Comparison of ENCODE assay signal across 1 cellular context in genomic region chr2:135530313-135531230, GRCh38.
TF ChIP-seq lines count a peak whose summit lies in the region.

Gene ZRANB3, minus strand, starts transcription at chr2:135531218.

TF ChIP-seq in HepG2, 621 proteins besides CTCF, POLR2A, EP300 and RAD21 (continued from another document and continues in another):
- TF ChIP-seq ZNF841 (CRISPR knock-in tag; IDR thresholded peaks at IDR 0.05; ENCODE audit: borderline replicate concordance) (no peak), ZNF782 (CRISPR knock-in tag; IDR thresholded peaks at IDR 0.05; ENCODE audit: borderline replicate concordance) (no peak), MXD1 (CRISPR knock-in tag; IDR thresholded peaks at IDR 0.05) (peak; percentile 37; the same call in 1 of the 2 replicates), JDP2 (CRISPR knock-in tag; IDR thresholded peaks at IDR 0.05; ENCODE audit: borderline replicate concordance) (no peak), GLMP (CRISPR knock-in tag; IDR thresholded peaks at IDR 0.05; ENCODE audit: borderline replicate concordance) (no peak), ZNF138 (CRISPR knock-in tag; IDR thresholded peaks at IDR 0.05; ENCODE audit: low read depth) (no peak), KDM3A (CRISPR knock-in tag; IDR thresholded peaks at IDR 0.05; ENCODE audit: low read depth) (no peak), RORA (CRISPR knock-in tag; IDR thresholded peaks at IDR 0.05) (no peak), CEBPB (IDR thresholded peaks at IDR 0.05; ENCODE audit: borderline replicate concordance, low read depth, low read length) (peak; percentile 62; the same call in 1 of the 2 replicates), ZNF724P (CRISPR knock-in tag; IDR thresholded peaks at IDR 0.05; ENCODE audit: borderline replicate concordance) (0 out of 2 replicates have a peak, but pooled peaks have one; percentile 14), ERF (CRISPR knock-in tag; IDR thresholded peaks at IDR 0.05) (peak; percentile 77), ZNF737 (CRISPR knock-in tag; IDR thresholded peaks at IDR 0.05; ENCODE audit: borderline replicate concordance) (no peak), ZBED4 (CRISPR knock-in tag; IDR thresholded peaks at IDR 0.05; ENCODE audit: borderline replicate concordance) (no peak), HMGXB3 (CRISPR knock-in tag; IDR thresholded peaks at IDR 0.05; ENCODE audit: borderline replicate concordance) (peak; percentile 75), ZNF501 (CRISPR knock-in tag; IDR thresholded peaks at IDR 0.05) (peak; percentile 86), RFX3 (CRISPR knock-in tag; IDR thresholded peaks at IDR 0.05) (no peak), GPBP1L1 (CRISPR knock-in tag; IDR thresholded peaks at IDR 0.05) (no peak), FOXO1 (CRISPR knock-in tag; IDR thresholded peaks at IDR 0.05) (no peak; the same call in 1 of the 2 replicates), ZNF572 (CRISPR knock-in tag; IDR thresholded peaks at IDR 0.05) (0 out of 2 replicates have a peak, but pooled peaks have one; percentile 74), SMARCC2 (IDR thresholded peaks at IDR 0.05) (no peak), DRAP1 (CRISPR knock-in tag; IDR thresholded peaks at IDR 0.05) (0 out of 2 replicates have a peak, but pooled peaks have one; percentile 39), NFYC (CRISPR knock-in tag; IDR thresholded peaks at IDR 0.05) (peak; percentile 56), TMF1 (CRISPR knock-in tag; IDR thresholded peaks at IDR 0.05; ENCODE audit: low read depth) (peak; percentile 66; the same call in 1 of the 2 replicates), BCL6 (CRISPR knock-in tag; IDR thresholded peaks at IDR 0.05) (no peak), ZNF883 (CRISPR knock-in tag; IDR thresholded peaks at IDR 0.05; ENCODE audit: not compliant biosample characterization) (no peak), TARDBP (CRISPR knock-in tag; IDR thresholded peaks at IDR 0.05) (peak; percentile 73), RBM22 (optimal IDR thresholded peaks at IDR 0.05; ENCODE audit: low read length) (no peak), NR1H2 (CRISPR knock-in tag; IDR thresholded peaks at IDR 0.05; ENCODE audit: borderline replicate concordance, low read depth) (no peak), ZBTB14 (CRISPR knock-in tag; IDR thresholded peaks at IDR 0.05) (no peak), HHEX (CRISPR knock-in tag; IDR thresholded peaks at IDR 0.05) (peak; percentile 18; the same call in 1 of the 2 replicates), ZNF598 (CRISPR knock-in tag; IDR thresholded peaks at IDR 0.05; ENCODE audit: borderline replicate concordance) (peak; percentile 18; the same call in 1 of the 2 replicates), ZNF205 (CRISPR knock-in tag; IDR thresholded peaks at IDR 0.05) (no peak; the same call in 1 of the 2 replicates), CREBL2 (CRISPR knock-in tag; IDR thresholded peaks at IDR 0.05; ENCODE audit: borderline replicate concordance) (0 out of 2 replicates have a peak, but pooled peaks have one; percentile 24), ZBTB8A (CRISPR knock-in tag; IDR thresholded peaks at IDR 0.05; ENCODE audit: borderline replicate concordance, low read depth) (no peak), GTF2F1 (IDR thresholded peaks at IDR 0.05; ENCODE audit: low read length) (peak; percentile 57; the same call in 1 of the 2 replicates), ATF7 (IDR thresholded peaks at IDR 0.05) (no peak), ATF7 (CRISPR knock-in tag; IDR thresholded peaks at IDR 0.05) (no peak), AKAP8 (CRISPR knock-in tag; IDR thresholded peaks at IDR 0.05) (0 out of 2 replicates have a peak, but pooled peaks have one; percentile 7), SUZ12 (IDR thresholded peaks at IDR 0.05; ENCODE audit: low read depth, low read length) (peak; percentile 71), RBFOX2 (IDR thresholded peaks at IDR 0.05; ENCODE audit: low read depth, low read length) (no peak), NBN (conservative IDR thresholded peaks at IDR 0.05) (no peak), ATM (IDR thresholded peaks at IDR 0.05; ENCODE audit: borderline replicate concordance) (no peak), ZNF496 (CRISPR knock-in tag; IDR thresholded peaks at IDR 0.05; ENCODE audit: insufficient replicate concordance) (no peak), ZNF354B (CRISPR knock-in tag; IDR thresholded peaks at IDR 0.05) (no peak), REST (IDR thresholded peaks at IDR 0.05; ENCODE audit: borderline replicate concordance in 1 of 2, low read depth in 1 of 2, low read length in 2 of 2) (no peak), MATR3 (CRISPR knock-in tag; IDR thresholded peaks at IDR 0.05) (no peak), ZNF235 (CRISPR knock-in tag; IDR thresholded peaks at IDR 0.05; ENCODE audit: borderline replicate concordance) (no peak), RAD51 (IDR thresholded peaks at IDR 0.05; ENCODE audit: borderline replicate concordance) (no peak), NR0B2 (CRISPR knock-in tag; IDR thresholded peaks at IDR 0.05) (no peak), ZNF570 (CRISPR knock-in tag; IDR thresholded peaks at IDR 0.05; ENCODE audit: borderline replicate concordance) (no peak), NCOA1 (CRISPR knock-in tag; IDR thresholded peaks at IDR 0.05) (no peak), HNRNPL (IDR thresholded peaks at IDR 0.05; ENCODE audit: low read depth, low read length) (no peak)
